Comparison of ENCODE assay signal across 2 cellular contexts in genomic region chr21:46149205-46149901, GRCh38.
TF ChIP-seq lines count a peak whose summit lies in the region.

No MANE protein-coding gene starts in this region.

TF ChIP-seq in K562, 482 proteins besides CTCF, POLR2A, EP300 and RAD21:
- TF ChIP-seq CEBPB (tag; IDR thresholded peaks at IDR 0.05) (0 out of 2 replicates have a peak, but pooled peaks have one; percentile 7), ZBTB12 (CRISPR knock-in tag; IDR thresholded peaks at IDR 0.05) (no peak), GMEB1 (CRISPR knock-in tag; IDR thresholded peaks at IDR 0.05) (no peak), MYNN (IDR thresholded peaks at IDR 0.05) (no peak), MYNN (CRISPR knock-in tag; IDR thresholded peaks at IDR 0.05) (no peak), ZBTB33 (CRISPR knock-in tag; IDR thresholded peaks at IDR 0.05) (peak; percentile 35; the same call in 1 of the 2 replicates), MAFK (IDR thresholded peaks at IDR 0.05; ENCODE audit: low read length) (no peak), RBM17 (IDR thresholded peaks at IDR 0.05; ENCODE audit: borderline replicate concordance, low read depth, low read length) (no peak), NFIX (CRISPR knock-in tag; IDR thresholded peaks at IDR 0.05; ENCODE audit: low read depth) (no peak), ZNF586 (CRISPR knock-in tag; conservative IDR thresholded peaks at IDR 0.05) (no peak), ZHX1 (conservative IDR thresholded peaks at IDR 0.05; ENCODE audit: low read length) (no peak), ESRRA (IDR thresholded peaks at IDR 0.05; ENCODE audit: borderline replicate concordance, low read depth) (peak; percentile 62; the same call in 1 of the 2 replicates), DDX20 (tag; IDR thresholded peaks at IDR 0.05; ENCODE audit: low read depth) (no peak), GTF2B (IDR thresholded peaks at IDR 0.05; ENCODE audit: extremely low read depth, insufficient read length) (no peak), RNF219 (CRISPR knock-in tag; IDR thresholded peaks at IDR 0.05) (no peak)

TF ChIP-seq in SK-N-SH, 30 proteins besides CTCF, POLR2A, EP300 and RAD21:
- TF ChIP-seq ELF1 (IDR thresholded peaks at IDR 0.05) = no peak
- TF ChIP-seq RCOR1 (IDR thresholded peaks at IDR 0.05; ENCODE audit: low read length) = no peak
- no peak for TF ChIP-seq POLR2AphosphoS5 (IDR thresholded peaks at IDR 0.05; ENCODE audit: low read depth, low read length)
- TF ChIP-seq EZH2phosphoT487 (IDR thresholded peaks at IDR 0.05; ENCODE audit: borderline replicate concordance, low read depth) = no peak
- no peak for TF ChIP-seq IRF3 (IDR thresholded peaks at IDR 0.05; ENCODE audit: low read depth, low read length)
- TF ChIP-seq USF1 (IDR thresholded peaks at IDR 0.05; ENCODE audit: borderline replicate concordance, low read depth) = no peak
- no peak for TF ChIP-seq RXRA (IDR thresholded peaks at IDR 0.05; ENCODE audit: borderline replicate concordance, low read depth)
- no peak for TF ChIP-seq GATA2 (CRISPR knock-in tag; IDR thresholded peaks at IDR 0.05)
